In genomic region chr12:6773662-6774351, GRCh38 we compare ENCODE assay signal across 10 cellular contexts. TPM values are rescaled to one million over a fixed set of nuclear protein-coding genes. Genes with fewer than 3 reads are reported as not detected.
A peak's percentile ranks its signal among the peaks of the same experiment; 100 is the strongest.
DNase-seq lines count a peak whose midpoint lies in the region; ATAC-seq lines count a peak whose summit lies in the region.
"Had no signal": no experiment of that assay in that cellular context is flagged by ENCODE, and none has a peak within 500 bp of the region (broad histone marks: within the 10 kb centered on the region; RNA-seq: fewer than 3 reads in every experiment).

No MANE protein-coding gene starts in this region.

- H3K27ac Mint-ChIP-seq in activated T-cell treated with anti-CD3 and anti-CD28 coated beads, Interleukin-2, amount 50 U/mL, for 72 hours: peak overlapping the region; percentile 87

- peak overlapping the region; percentile 78 to 82 for H3K4me3 Mint-ChIP-seq in activated T-cell treated with anti-CD3 and anti-CD28 coated beads, Interleukin-2, amount 50 U/mL, for 72 hours

- H3K36me3 ChIP-seq in HAP-1 (replicated peaks): peaks cover 25% of the 10 kb centered on the region

- peaks cover 94% of the 10 kb centered on the region for H3K4me1 Mint-ChIP-seq in activated T-cell treated with anti-CD3 and anti-CD28 coated beads, Interleukin-2, amount 50 U/mL, for 72 hours (ENCODE audit: low read depth)

- peak; percentile 29 to 34 for ATAC-seq in activated CD4-positive, CD25-positive, alpha-beta regulatory T cell treated with anti-CD3 and anti-CD28 coated beads, Interleukin-2, amount 50 U/mL, for 24 hours
- ATAC-seq in activated T-cell treated with anti-CD3 and anti-CD28 coated beads, Interleukin-2, amount 50 U/mL, for 72 hours (replicated peaks in 1 of 2): peak; percentile 37 to 43
- ATAC-seq in stimulated activated naive CD8-positive, alpha-beta T cell treated with anti-CD3 and anti-CD28 coated beads, Interleukin-15, Interleukin-2, amounts not matched to agents 100 U/mL and 50 U/mL, for 24 hours: peak; percentile 42
- no peak for ATAC-seq in HG03139 (IDR thresholded peaks at IDR 0.05; ENCODE audit: unreplicated experiment)

- no peak for DNase-seq in activated CD4-positive, CD25-positive, alpha-beta regulatory T cell treated with anti-CD3 and anti-CD28 coated beads, Interleukin-2, amount 50 U/mL, for 72 hours
- DNase-seq in activated T-cell treated with anti-CD3 and anti-CD28 coated beads, Interleukin-2, amount 50 U/mL, for 72 hours: peak; percentile 57 to 61
- DNase-seq in iPS-NIHi11 (ENCODE audit: low spot score) (peak; percentile 25), medulla oblongata (ENCODE audit: extremely low spot score) (no peak), HAP-1 (ENCODE audit: low spot score in 2 of 2) (no peak)
- DNase-seq in stimulated activated naive CD8-positive, alpha-beta T cell treated with anti-CD3 and anti-CD28 coated beads, Interleukin-15, Interleukin-2, amounts not matched to agents 100 U/mL and 50 U/mL, for 24 hours: peak; percentile 89
- DNase-seq: ACHN, Kasumi-1 had no signal

- in situ Hi-C loops in HAP-1 (cut with MboI; ENCODE audit: low sequenced_read_pairs): no loop called here

- no peaks in the 10 kb centered on the region for H3K27me3 ChIP-seq in HAP-1 (ENCODE audit: low read depth)

- peaks cover 20 to 27% of the 10 kb centered on the region in 2 donors for H3K36me3 Mint-ChIP-seq in activated T-cell treated with anti-CD3 and anti-CD28 coated beads, Interleukin-2, amount 50 U/mL, for 72 hours (ENCODE audit: insufficient read depth in 2 of 2)

- H3K4me3 ChIP-seq in HAP-1: no peak overlapping the region

- no peaks in the 10 kb centered on the region for H3K9me3 Mint-ChIP-seq in activated T-cell treated with anti-CD3 and anti-CD28 coated beads, Interleukin-2, amount 50 U/mL, for 72 hours

- no peaks in the 10 kb centered on the region for H3K9me3 ChIP-seq in HAP-1

- peaks cover 8% of the 10 kb centered on the region for H3K27me3 Mint-ChIP-seq in activated T-cell treated with anti-CD3 and anti-CD28 coated beads, Interleukin-2, amount 50 U/mL, for 72 hours (ENCODE audit: low read depth)

- H3K4me1 ChIP-seq in HAP-1: peaks cover 12% of the 10 kb centered on the region

RNA-seq across cellular contexts. Expression of gene LAG3, which starts 1.5 kb away (rescaled TPM):
- 100 to 1,000 TPM; 117 to 188 TPM for total RNA-seq in activated T-cell treated with anti-CD3 and anti-CD28 coated beads, Interleukin-2, amount 50 U/mL, for 72 hours

RNA-seq across cellular contexts. Expression of gene PTMS, which starts 7.6 kb away (rescaled TPM):
- total RNA-seq in activated T-cell treated with anti-CD3 and anti-CD28 coated beads, Interleukin-2, amount 50 U/mL, for 72 hours: 100 to 1,000 TPM; 119 to 154 TPM

RNA-seq across cellular contexts. Expression of gene CD4, which starts 15.5 kb away (rescaled TPM):
- 100 to 1,000 TPM; 126 to 141 TPM for total RNA-seq in activated T-cell treated with anti-CD3 and anti-CD28 coated beads, Interleukin-2, amount 50 U/mL, for 72 hours

RNA-seq across cellular contexts. Expression of gene MLF2, which starts 20.9 kb away (rescaled TPM):
- 100 to 1,000 TPM; 122 to 134 TPM for total RNA-seq in activated T-cell treated with anti-CD3 and anti-CD28 coated beads, Interleukin-2, amount 50 U/mL, for 72 hours

RNA-seq across cellular contexts. Expression of gene GPR162, which starts 47.8 kb away (rescaled TPM):
- total RNA-seq in activated T-cell treated with anti-CD3 and anti-CD28 coated beads, Interleukin-2, amount 50 U/mL, for 72 hours: under 1 TPM; 0.72 to 0.93 TPM

Comparison
In these comparisons a context has a peak if more than half of its experiments do, and no peak if none do; other contexts are left out.
1. DNase-seq: peak in activated T-cell treated with anti-CD3 and anti-CD28 coated beads, Interleukin-2, amount 50 U/mL, for 72 hours (2 of 2), iPS-NIHi11 (single experiment) and stimulated activated naive CD8-positive, alpha-beta T cell treated with anti-CD3 and anti-CD28 coated beads, Interleukin-15, Interleukin-2, amounts not matched to agents 100 U/mL and 50 U/mL, for 24 hours (single experiment); none in activated CD4-positive, CD25-positive, alpha-beta regulatory T cell treated with anti-CD3 and anti-CD28 coated beads, Interleukin-2, amount 50 U/mL, for 72 hours (single experiment), medulla oblongata (single experiment) and HAP-1 (0 of 2).